8 cellular contexts compared by ENCODE assay signal in genomic region chr17:56593073-56593740, GRCh38. TPM values are rescaled to one million over a fixed set of nuclear protein-coding genes. Genes with fewer than 3 reads are reported as not detected.
DNase-seq lines count a peak whose midpoint lies in the region; ATAC-seq and TF ChIP-seq lines count a peak whose summit lies in the region.

NOG (plus strand) TSS chr17:56593699; CDS start chr17:56594224, 525 bp downstream.

- no peak within 1 kb of the TSS for H3K27ac Mint-ChIP-seq in neural crest cell (ENCODE audit: unreplicated experiment)

- no peaks in the 10 kb centered on the region for H3K9me3 Mint-ChIP-seq in neural crest cell

- peak within 1 kb of the TSS; percentile 96 for H3K4me3 Mint-ChIP-seq in neural crest cell

- peaks cover 69% of the 10 kb centered on the region for H3K27me3 Mint-ChIP-seq in neural crest cell (ENCODE audit: low read depth)

- peak within 1 kb of the TSS; percentile 59 to 61 for H3K4me3 ChIP-seq in foreskin fibroblast (ENCODE audit: low read depth in 1 of 2, low read length in 2 of 2)

- DNase-seq in stimulated activated naive CD4-positive, alpha-beta T cell (lab: John Stamatoyannopoulos, UW), result peak; percentile 57 to 90 (median 78)
- no peak for DNase-seq in stimulated activated naive CD4-positive, alpha-beta T cell treated with Interleukin-2 at 50 U/mL for 16 hours (lab: John Stamatoyannopoulos, UW)
- DNase-seq in NOMO-1 treated with DMSO at 0.1 percent for 48 hours (lab: John Stamatoyannopoulos, UW; ENCODE audit: unreplicated experiment) (peak; percentile 89), foreskin fibroblast (peak; percentile 23 to 64), neural crest cell (ENCODE audit: low read depth, low spot score) (peak; percentile 44)
- peak; percentile 5 for DNase-seq in activated effector memory CD4-positive, alpha-beta T cell treated with Interleukin-2 at 50 U/mL for 16 hours

- peaks cover 20% of the 10 kb centered on the region for H3K4me1 Mint-ChIP-seq in neural crest cell

- TF ChIP-seq CTCF in foreskin fibroblast (IDR thresholded peaks at IDR 0.05; ENCODE audit: low read depth, low read length) (no peak), neural crest cell (conservative IDR thresholded peaks at IDR 0.05) (no peak)

- ATAC-seq in GM18867 (IDR thresholded peaks at IDR 0.05; ENCODE audit: unreplicated experiment) (no peak), HG02852 (IDR thresholded peaks at IDR 0.05; ENCODE audit: unreplicated experiment) (no peak)

- no peaks in the 10 kb centered on the region for H3K36me3 Mint-ChIP-seq in neural crest cell (ENCODE audit: low read depth)

RNA-seq across cellular contexts. Expression of gene NOG, which starts in this region (rescaled TPM):
- 0.50 and 0.65 TPM in 2 replicates for total RNA-seq in neural crest cell

Comparison
In these comparisons a context has a peak if more than half of its experiments do, and no peak if none do; other contexts are left out.
1. Peak in DNase-seq in neural crest cell; RNA of the gene not detected or under 1 TPM.